In genomic region chr16:55479560-55480197, GRCh38 we compare ENCODE assay signal across 11 cellular contexts. TPM values are rescaled to one million over a fixed set of nuclear protein-coding genes. Genes with fewer than 3 reads are reported as not detected.
DNase-seq lines count a peak whose midpoint lies in the region; ATAC-seq and TF ChIP-seq lines count a peak whose summit lies in the region.
"Had no signal": no experiment of that assay in that cellular context is flagged by ENCODE, and none has a peak within 500 bp of the region (broad histone marks: within the 10 kb centered on the region; RNA-seq: fewer than 3 reads in every experiment).

No MANE protein-coding gene starts in this region.

- no peaks in the 10 kb centered on the region for H3K4me1 Mint-ChIP-seq in stimulated activated memory B cell treated with anti-CD40 and anti-IgM and Interleukin-4, amounts not matched to agents 10 μg/mL and 1 μg/mL and 100 μg/mL, for 72 hours
- H3K4me1 Mint-ChIP-seq: stimulated activated effector memory CD8-positive, alpha-beta T cell treated with anti-CD3 and anti-CD28 coated beads, Interleukin-12 subunit alpha, Interleukin-12 subunit beta, amount 100 ng/mL, for 72 hours had no signal

- no peak for ATAC-seq in HG02938 (IDR thresholded peaks at IDR 0.05; ENCODE audit: unreplicated experiment)
- no peak for ATAC-seq in stimulated activated memory B cell treated with anti-CD40 and anti-IgM and Interleukin-4, amounts not matched to agents 10 μg/mL and 1 μg/mL and 100 μg/mL, for 72 hours
- ATAC-seq: naive thymus-derived CD4-positive, alpha-beta T cell; stimulated activated effector memory CD8-positive, alpha-beta T cell treated with anti-CD3 and anti-CD28 coated beads, Interleukin-12 subunit alpha, Interleukin-12 subunit beta, amount 100 ng/mL, for 72 hours had no signal

- H2BK5ac ChIP-seq in trophoblast cell (ENCODE audit: low read depth, low read length, poor library complexity), result peak overlapping the region; percentile 93

- H3K23ac ChIP-seq in trophoblast cell (ENCODE audit: low read length), result no peak overlapping the region

- H4K12ac ChIP-seq in trophoblast cell (ENCODE audit: low read depth, low read length), result peak overlapping the region; percentile 79

- H3K27me3 Mint-ChIP-seq in stimulated activated memory B cell treated with anti-CD40 and anti-IgM and Interleukin-4, amounts not matched to agents 10 μg/mL and 1 μg/mL and 100 μg/mL, for 72 hours, result peaks cover 40% of the 10 kb centered on the region

- H4K8ac ChIP-seq in trophoblast cell (ENCODE audit: low read depth, low read length), result peak overlapping the region; percentile 93

- H3K36me3 ChIP-seq in BLaER1 treated with 17β-estradiol and CSF1 and Interleukin-3, amounts not matched to agents 10 nM and 100 nM, result 0 out of 22 replicates have a peak, but pooled peaks cover 0 to 11% (median 0%) of the 10 kb centered on the region in 11 experiments
- H3K36me3 ChIP-seq in SK-N-MC (ENCODE audit: insufficient read depth, low read length) (no peaks in the 10 kb centered on the region), trophoblast cell (ENCODE audit: control insufficient read depth in 1 of 2, insufficient read depth in 2 of 2, low read length in 2 of 2) (peaks cover 21 to 30% of the 10 kb centered on the region in 2 experiments)

- H3K9me3 Mint-ChIP-seq in stimulated activated memory B cell treated with anti-CD40 and anti-IgM and Interleukin-4, amounts not matched to agents 10 μg/mL and 1 μg/mL and 100 μg/mL, for 72 hours, result peaks cover 7% of the 10 kb centered on the region
- H3K9me3 Mint-ChIP-seq: stimulated activated effector memory CD8-positive, alpha-beta T cell treated with anti-CD3 and anti-CD28 coated beads, Interleukin-12 subunit alpha, Interleukin-12 subunit beta, amount 100 ng/mL, for 72 hours had no signal

- peaks cover 23% of the 10 kb centered on the region for H3K79me2 ChIP-seq in trophoblast cell (ENCODE audit: control insufficient read depth, insufficient read depth, low read length, poor library complexity)

- peak overlapping the region; percentile 90 for H3K14ac ChIP-seq in trophoblast cell (ENCODE audit: low read length)

- H4K91ac ChIP-seq in trophoblast cell (ENCODE audit: low read depth, low read length), result peak overlapping the region; percentile 100

- peak overlapping the region; percentile 92 for H2AFZ ChIP-seq in trophoblast cell (ENCODE audit: insufficient read depth, low read length, poor library complexity)

- peak overlapping the region; percentile 74 to 90 (median 80) for H3K4me2 ChIP-seq in BLaER1 treated with 17β-estradiol and CSF1 and Interleukin-3, amounts not matched to agents 10 nM and 100 nM
- H3K4me2 ChIP-seq in trophoblast cell (ENCODE audit: low read length), result peak overlapping the region; percentile 82

- peaks cover 0 to 6% (median 0%) of the 10 kb centered on the region in 10 experiments; a peak in 2 of 20 replicates for H3K4me1 ChIP-seq in BLaER1 treated with 17β-estradiol and CSF1 and Interleukin-3, amounts not matched to agents 10 nM and 100 nM
- H3K4me1 ChIP-seq in trophoblast cell (ENCODE audit: control insufficient read depth in 1 of 2, insufficient read depth in 2 of 2, low read length in 2 of 2), result peaks cover 20 to 29% of the 10 kb centered on the region in 2 experiments

- peak overlapping the region; percentile 57 to 74 (median 62); a peak in 20 of 22 replicates for H3K9ac ChIP-seq in BLaER1 treated with 17β-estradiol and CSF1 and Interleukin-3, amounts not matched to agents 10 nM and 100 nM
- H3K9ac ChIP-seq in SK-N-MC (ENCODE audit: insufficient read length), result no peak overlapping the region
- peak overlapping the region; percentile 94 for H3K9ac ChIP-seq in trophoblast cell (ENCODE audit: low read length)

- DNase-seq in SK-N-MC (ENCODE audit: low read depth, low spot score) (no peak), fibroblast of villous mesenchyme (ENCODE audit: low read depth) (peak; percentile 36), trophoblast cell (no peak), NCI-H82 (lab: John Stamatoyannopoulos, UW) (no peak), NCI-H526 treated with DMSO at 0.1 percent for 48 hours (lab: John Stamatoyannopoulos, UW) (no peak)
- DNase-seq: activated CD4-positive, alpha-beta T cell treated with anti-CD3 and anti-CD28 coated beads for 48 hours; naive thymus-derived CD4-positive, alpha-beta T cell had no signal

- H2BK12ac ChIP-seq in trophoblast cell (ENCODE audit: low read length), result peak overlapping the region; percentile 80

- no peak overlapping the region for H3K4me3 Mint-ChIP-seq in stimulated activated memory B cell treated with anti-CD40 and anti-IgM and Interleukin-4, amounts not matched to agents 10 μg/mL and 1 μg/mL and 100 μg/mL, for 72 hours
- H3K4me3 Mint-ChIP-seq: stimulated activated effector memory CD8-positive, alpha-beta T cell treated with anti-CD3 and anti-CD28 coated beads, Interleukin-12 subunit alpha, Interleukin-12 subunit beta, amount 100 ng/mL, for 72 hours had no signal

- WGBS in trophoblast cell (ENCODE audit: extremely low coverage, insufficient coverage, insufficient read length), result no CpG with 5 or more reads among the region's 28 CpGs

- peaks cover 0 to 20% (median 12%) of the 10 kb centered on the region in 11 experiments; a peak in 15 of 22 replicates for H3K27me3 ChIP-seq in BLaER1 treated with 17β-estradiol and CSF1 and Interleukin-3, amounts not matched to agents 10 nM and 100 nM
- H3K27me3 ChIP-seq in trophoblast cell (ENCODE audit: insufficient read depth, low read length), result no peaks in the 10 kb centered on the region

- H3K27ac ChIP-seq in BLaER1 treated with 17β-estradiol and CSF1 and Interleukin-3, amounts not matched to agents 10 nM and 100 nM, result peak overlapping the region in 9 of 11 experiments; percentile 30 to 61 (median 47); a peak in 13 of 22 replicates
- no peak overlapping the region for H3K27ac ChIP-seq in SK-N-MC
- H3K27ac ChIP-seq in trophoblast cell (ENCODE audit: low read depth, low read length), result peak overlapping the region; percentile 96

- H3K4me3 ChIP-seq in BLaER1 treated with 17β-estradiol and CSF1 and Interleukin-3, amounts not matched to agents 10 nM and 100 nM, result peak overlapping the region; percentile 45 to 70 (median 59)
- H3K4me3 ChIP-seq in SK-N-MC (peak overlapping the region; percentile 56), fibroblast of villous mesenchyme (ENCODE audit: low read depth, low read length) (peak overlapping the region; percentile 89), trophoblast cell (ENCODE audit: low read depth, low read length) (peak overlapping the region; percentile 98)

- peak overlapping the region; percentile 90 for H2BK120ac ChIP-seq in trophoblast cell (ENCODE audit: insufficient read depth, low read length, poor library complexity)

- peak overlapping the region; percentile 90 for H2AK5ac ChIP-seq in trophoblast cell (ENCODE audit: low read length)

- no peaks in the 10 kb centered on the region for H3K36me3 Mint-ChIP-seq in stimulated activated memory B cell treated with anti-CD40 and anti-IgM and Interleukin-4, amounts not matched to agents 10 μg/mL and 1 μg/mL and 100 μg/mL, for 72 hours
- H3K36me3 Mint-ChIP-seq: stimulated activated effector memory CD8-positive, alpha-beta T cell treated with anti-CD3 and anti-CD28 coated beads, Interleukin-12 subunit alpha, Interleukin-12 subunit beta, amount 100 ng/mL, for 72 hours had no signal

- H3K4ac ChIP-seq in trophoblast cell (ENCODE audit: low read depth, low read length), result peak overlapping the region; percentile 100

- H3K27ac Mint-ChIP-seq in stimulated activated memory B cell treated with anti-CD40 and anti-IgM and Interleukin-4, amounts not matched to agents 10 μg/mL and 1 μg/mL and 100 μg/mL, for 72 hours, result no peak overlapping the region
- H3K27ac Mint-ChIP-seq: naive thymus-derived CD4-positive, alpha-beta T cell; stimulated activated effector memory CD8-positive, alpha-beta T cell treated with anti-CD3 and anti-CD28 coated beads, Interleukin-12 subunit alpha, Interleukin-12 subunit beta, amount 100 ng/mL, for 72 hours had no signal

- peak overlapping the region; percentile 98 for H3K18ac ChIP-seq in trophoblast cell (ENCODE audit: low read length)

- no peak for TF ChIP-seq CTCF in fibroblast of villous mesenchyme (IDR thresholded peaks at IDR 0.05; ENCODE audit: insufficient read depth, low read depth, low read length)

- H3K9me3 ChIP-seq in BLaER1 treated with 17β-estradiol and CSF1 and Interleukin-3, amounts not matched to agents 10 nM and 100 nM (replicated peaks in 1 of 11), result 0 out of 22 replicates have a peak, but pooled peaks cover 0 to 3% (median 0%) of the 10 kb centered on the region in 11 experiments
- H3K9me3 ChIP-seq in SK-N-MC (ENCODE audit: low read depth, low read length) (no peaks in the 10 kb centered on the region), trophoblast cell (ENCODE audit: insufficient read depth, low read depth, low read length) (no peaks in the 10 kb centered on the region)

- H3K79me1 ChIP-seq in trophoblast cell (ENCODE audit: low read length), result peaks cover 46% of the 10 kb centered on the region

- H4K20me1 ChIP-seq in BLaER1 treated with 17β-estradiol and CSF1 and Interleukin-3, amounts not matched to agents 10 nM and 100 nM, result no peaks in the 10 kb centered on the region

RNA-seq across cellular contexts. Expression of gene MMP2, which starts 0.7 kb away (rescaled TPM):
- total RNA-seq in fibroblast of villous mesenchyme, result 448 and 634 TPM in 2 replicates
- polyA plus RNA-seq in trophoblast cell (2013), result 1,470 and 1,480 TPM in 2 replicates
- polyA plus RNA-seq: naive thymus-derived CD4-positive, alpha-beta T cell had no signal

RNA-seq across cellular contexts. Expression of gene LPCAT2, which starts 29.2 kb away (rescaled TPM):
- total RNA-seq in fibroblast of villous mesenchyme, result 47.7 and 54.8 TPM in 2 replicates
- polyA plus RNA-seq in trophoblast cell (2013), result 107 and 118 TPM in 2 replicates
